ENCODE assay signal across 16 cellular contexts in genomic region chr11:120197254-120197891, GRCh38. TPM values are rescaled to one million over a fixed set of nuclear protein-coding genes. Genes with fewer than 3 reads are reported as not detected.
A peak's percentile ranks its signal among the peaks of the same experiment; 100 is the strongest.
DNase-seq lines count a peak whose midpoint lies in the region; ATAC-seq, FAIRE-seq and TF ChIP-seq lines count a peak whose summit lies in the region.
"Had no signal": no experiment of that assay in that cellular context is flagged by ENCODE, and none has a peak within 500 bp of the region (broad histone marks: within the 10 kb centered on the region; RNA-seq: fewer than 3 reads in every experiment).

No MANE protein-coding gene starts in this region.

- ATAC-seq in HepG2: peak; percentile 63
- ATAC-seq in GM19324 (IDR thresholded peaks at IDR 0.05; ENCODE audit: low FRiP score, unreplicated experiment): no peak
- no peak for ATAC-seq in GM18519 (IDR thresholded peaks at IDR 0.05; ENCODE audit: low FRiP score, unreplicated experiment)
- ATAC-seq: activated CD8-positive, alpha-beta T cell treated with anti-CD3 and anti-CD28 coated beads, Interleukin-2, amount 10 ng/mL, durations not matched to agents 7 days and 5 days; stimulated activated effector memory CD8-positive, alpha-beta T cell treated with anti-CD3 and anti-CD28 coated beads, Interleukin-12 subunit alpha, Interleukin-12 subunit beta, amount 100 ng/mL, for 72 hours had no signal

- no peaks in the 10 kb centered on the region for H3K36me3 Mint-ChIP-seq in H9 (ENCODE audit: insufficient read depth in 1 of 3, low read depth in 3 of 3)
- H3K36me3 Mint-ChIP-seq: stimulated activated effector memory CD8-positive, alpha-beta T cell treated with anti-CD3 and anti-CD28 coated beads, Interleukin-12 subunit alpha, Interleukin-12 subunit beta, amount 100 ng/mL, for 72 hours had no signal

- no peak for FAIRE-seq in HepG2 (lab: Jason Lieb, UNC)
- FAIRE-seq: endothelial cell of umbilical vein, G401.6 had no signal

- no peak overlapping the region for H4K8ac ChIP-seq in H9 (replicated peaks; ENCODE audit: insufficient read length, low read depth, low read length)

- H3K9ac ChIP-seq in H9 (ENCODE audit: extremely low read depth, insufficient read length, low read length) (no peak overlapping the region), duodenal mucosa (ENCODE audit: low read depth in 1 of 2, low read length in 2 of 2) (peak overlapping the region in 1 of 2 donors; percentile 17), HepG2 (ENCODE audit: insufficient read depth, low read depth, low read length) (peak overlapping the region; percentile 41)

- no peak for TF ChIP-seq CTCF in H9 (conservative IDR thresholded peaks at IDR 0.05)
- no peak for TF ChIP-seq CTCF in HepG2 (CRISPR knock-in tag; IDR thresholded peaks at IDR 0.05)
- TF ChIP-seq CTCF in suprapubic skin (IDR thresholded peaks at IDR 0.05): no peak

- TF ChIP-seq EP300 in HepG2 (IDR thresholded peaks at IDR 0.05; ENCODE audit: low read depth in 2 of 2, low read length in 2 of 2): no peak
- no peak for TF ChIP-seq EP300 in HepG2 (CRISPR knock-in tag; IDR thresholded peaks at IDR 0.05; ENCODE audit: borderline replicate concordance)
- TF ChIP-seq EP300 in suprapubic skin (IDR thresholded peaks at IDR 0.05): no peak

- no peak for TF ChIP-seq POLR2A in HepG2 (IDR thresholded peaks at IDR 0.05; ENCODE audit: insufficient read depth in 1 of 2, low read depth in 2 of 2, low read length in 2 of 2)
- no peak for TF ChIP-seq POLR2A in suprapubic skin (IDR thresholded peaks at IDR 0.05)

- no peak overlapping the region for H2AK5ac ChIP-seq in H9 (ENCODE audit: insufficient read length, low read length)

- no peaks in the 10 kb centered on the region for H3K79me2 ChIP-seq in H9 (ENCODE audit: insufficient read depth, low read length)
- H3K79me2 ChIP-seq in HepG2 (ENCODE audit: insufficient read depth, low read length): no peaks in the 10 kb centered on the region

- no peak overlapping the region for H3T11ph ChIP-seq in H9 (ENCODE audit: low read length)

- no peak overlapping the region for H3K27ac Mint-ChIP-seq in H9
- H3K27ac Mint-ChIP-seq: activated CD8-positive, alpha-beta T cell treated with anti-CD3 and anti-CD28 coated beads, Interleukin-2, amount 10 ng/mL, durations not matched to agents 7 days and 5 days; CD4-positive, alpha-beta T cell; stimulated activated effector memory CD8-positive, alpha-beta T cell treated with anti-CD3 and anti-CD28 coated beads, Interleukin-12 subunit alpha, Interleukin-12 subunit beta, amount 100 ng/mL, for 72 hours had no signal

- no peak overlapping the region for H3K4me2 ChIP-seq in H9 (ENCODE audit: insufficient read depth, insufficient read length, low read length)
- peak overlapping the region; percentile 84 for H3K4me2 ChIP-seq in HepG2 (ENCODE audit: low read depth, low read length)

- intact Hi-C loops in HepG2 (cut with micrococcal nuclease; ENCODE audit: unreplicated experiment): no loop called here

- TF ChIP-seq RAD21 in HepG2 (CRISPR knock-in tag; IDR thresholded peaks at IDR 0.05): no peak

- H3K4me1 Mint-ChIP-seq in H9: peaks cover 39 to 58% of the 10 kb centered on the region in 2 experiments
- H3K4me1 Mint-ChIP-seq: stimulated activated effector memory CD8-positive, alpha-beta T cell treated with anti-CD3 and anti-CD28 coated beads, Interleukin-12 subunit alpha, Interleukin-12 subunit beta, amount 100 ng/mL, for 72 hours had no signal

- no TSS peak for BruUV-seq in HepG2 (replicated peaks; lab: Mats Ljungman, UMichigan)

- H2BK120ac ChIP-seq in H9 (ENCODE audit: low read depth, low read length, poor library complexity, severe bottlenecking): no peak overlapping the region

- H2BK5ac ChIP-seq in H9 (ENCODE audit: insufficient read length, low read length): no peak overlapping the region

- no peak overlapping the region for H4K91ac ChIP-seq in H9 (ENCODE audit: insufficient read length, low read depth, low read length)

- H3K79me1 ChIP-seq in H9 (ENCODE audit: insufficient read depth, low read depth, low read length, poor library complexity, severe bottlenecking): no peaks in the 10 kb centered on the region

- H4K5ac ChIP-seq in H9 (ENCODE audit: insufficient read length, low read depth, low read length): no peak overlapping the region

- no peak overlapping the region for H3K23ac ChIP-seq in H9 (ENCODE audit: insufficient read length, low read depth, low read length)

- CTCF ChIA-PET in HepG2 (lab: Yijun Ruan, JAX; ENCODE audit: low intra/inter-chr PET ratio, low total read pairs): no interaction called here

- H3K4me1 ChIP-seq in H9 (ENCODE audit: insufficient read depth, low read length) (no peaks in the 10 kb centered on the region), duodenal mucosa (ENCODE audit: control insufficient read depth in 1 of 2, insufficient read depth in 2 of 2, low read length in 2 of 2) (peaks cover 65 to 76% of the 10 kb centered on the region in 2 donors), HepG2 (ENCODE audit: insufficient read depth, low read length) (peaks cover 97% of the 10 kb centered on the region), suprapubic skin (peaks cover 27% of the 10 kb centered on the region)

- H2BK15ac ChIP-seq in H9 (ENCODE audit: low read depth, low read length): no peak overlapping the region

- H3K23me2 ChIP-seq in H9 (ENCODE audit: insufficient read length, low read depth, low read length, poor library complexity, severe bottlenecking): no peaks in the 10 kb centered on the region

- no CpG with 5 or more reads among the region's 14 CpGs for WGBS in H9 (ENCODE audit: extremely low coverage, insufficient read length, low lambda C conversion rate)
- 6% methylated on average over 9 of the region's 14 CpGs for WGBS in HepG2 (ENCODE audit: low lambda C conversion rate)
- 58% methylated on average over 13 of the region's 14 CpGs for WGBS in suprapubic skin

- in situ Hi-C loops in HepG2 (cut with HindIII; ENCODE audit: extremely low pct_ligation_motif_present, low pct_unique_long_range_greater_than_20kb): no loop called here

- no peak overlapping the region for H3K27ac ChIP-seq in H9 (ENCODE audit: insufficient read length, low read depth, low read length)
- peak overlapping the region; percentile 33 for H3K27ac ChIP-seq in duodenal mucosa (ENCODE audit: low read depth, low read length)
- H3K27ac ChIP-seq in HepG2 (ENCODE audit: extremely low read length, insufficient read depth, low read length): peak overlapping the region; percentile 77
- H3K27ac ChIP-seq in suprapubic skin: peak overlapping the region; percentile 36

- H3K18ac ChIP-seq in H9 (ENCODE audit: insufficient read length, low read depth, low read length): no peak overlapping the region

- H3K14ac ChIP-seq in H9 (ENCODE audit: insufficient read depth, low read length): no peak overlapping the region

- DNase-seq in H9 (peak; percentile 56), HepG2 (ENCODE audit: low spot score) (peak; percentile 66), suprapubic skin (ENCODE audit: low spot score in 2 of 2) (no peak), AML-193 (lab: John Stamatoyannopoulos, UW) (no peak)
- DNase-seq: activated CD8-positive, alpha-beta T cell treated with anti-CD3 and anti-CD28 coated beads, Interleukin-2, amount 10 ng/mL, durations not matched to agents 7 days and 5 days; activated effector memory CD4-positive, alpha-beta T cell treated with anti-CD3 and anti-CD28 coated beads, Interleukin-2, amount 50 U/mL, for 16 hours; CD4-positive, alpha-beta T cell; MM.1S; stimulated activated CD4-positive, alpha-beta T cell treated with anti-CD3 and anti-CD28 coated beads, Interleukin-2, amount 100 ng/mL, for 48 hours had no signal

- POLR2A ChIA-PET in HepG2 (lab: Yijun Ruan, JAX): interaction anchor here (1.0 to 4.6 kb wide), 7 partner anchors 11 to 29 kb away, joined by 3 to 160 read pairs (median 4); partner anchors contain the start of gene OAF

- no peaks in the 10 kb centered on the region for H4K20me1 ChIP-seq in H9 (ENCODE audit: control insufficient read depth, insufficient read depth, insufficient read length)
- no peaks in the 10 kb centered on the region for H4K20me1 ChIP-seq in HepG2 (ENCODE audit: insufficient read depth, low read length)

- peak overlapping the region in 1 of 2 experiments; percentile 34; a peak in 2 of 5 replicates for H3K4me3 Mint-ChIP-seq in H9
- H3K4me3 Mint-ChIP-seq: activated CD8-positive, alpha-beta T cell treated with anti-CD3 and anti-CD28 coated beads, Interleukin-2, amount 10 ng/mL, durations not matched to agents 7 days and 5 days; CD4-positive, alpha-beta T cell; stimulated activated effector memory CD8-positive, alpha-beta T cell treated with anti-CD3 and anti-CD28 coated beads, Interleukin-12 subunit alpha, Interleukin-12 subunit beta, amount 100 ng/mL, for 72 hours had no signal

- no peak overlapping the region for H3K4ac ChIP-seq in H9 (ENCODE audit: low read depth, low read length)

- H2BK20ac ChIP-seq in H9 (ENCODE audit: low read depth, low read length, poor library complexity, severe bottlenecking): no peak overlapping the region

- H3K9me3 ChIP-seq in H9 (ENCODE audit: control insufficient read depth, low read depth, low read length): no peaks in the 10 kb centered on the region
- no peaks in the 10 kb centered on the region for H3K9me3 ChIP-seq in duodenal mucosa (ENCODE audit: control insufficient read depth in 1 of 2, low read length in 2 of 2)
- H3K9me3 ChIP-seq in HepG2 (ENCODE audit: low read length): no peaks in the 10 kb centered on the region
- no peaks in the 10 kb centered on the region for H3K9me3 ChIP-seq in suprapubic skin

- H3K56ac ChIP-seq in H9 (ENCODE audit: insufficient read length, low read depth, low read length): no peak overlapping the region

- H2AFZ ChIP-seq in H9 (ENCODE audit: low read length): no peak overlapping the region
- H2AFZ ChIP-seq in HepG2 (ENCODE audit: low read length): no peak overlapping the region

- peaks cover 0 to 3% of the 10 kb centered on the region in 2 experiments; a peak in 1 of 5 replicates for H3K9me3 Mint-ChIP-seq in H9
- H3K9me3 Mint-ChIP-seq: CD4-positive, alpha-beta T cell; stimulated activated effector memory CD8-positive, alpha-beta T cell treated with anti-CD3 and anti-CD28 coated beads, Interleukin-12 subunit alpha, Interleukin-12 subunit beta, amount 100 ng/mL, for 72 hours had no signal

- H3K27me3 ChIP-seq in H9 (ENCODE audit: insufficient read depth, low read length) (peaks cover 24% of the 10 kb centered on the region; the same call in 1 of the 2 replicates), duodenal mucosa (ENCODE audit: control insufficient read depth in 1 of 2, insufficient read depth in 2 of 2, low read length in 2 of 2) (no peaks in the 10 kb centered on the region), HepG2 (ENCODE audit: control insufficient read depth in 1 of 2, insufficient read depth in 2 of 2, low read length in 2 of 2) (no peaks in the 10 kb centered on the region), suprapubic skin (no peaks in the 10 kb centered on the region)

- H2BK12ac ChIP-seq in H9 (ENCODE audit: insufficient read length, low read depth, low read length): no peak overlapping the region

- H3K27me3 Mint-ChIP-seq in H9 (ENCODE audit: low read depth): peaks cover 96% of the 10 kb centered on the region

- no peak overlapping the region for H3K4me3 ChIP-seq in duodenal mucosa (ENCODE audit: low read depth in 1 of 2, low read length in 2 of 2)
- H3K4me3 ChIP-seq in HepG2 (replicated peaks in 1 of 3; ENCODE audit: insufficient read depth in 1 of 3, low read depth in 2 of 3, low read length in 3 of 3): peak overlapping the region; percentile 28 to 58 (median 34); a peak in 5 of 6 replicates
- no peak overlapping the region for H3K4me3 ChIP-seq in suprapubic skin

- no peaks in the 10 kb centered on the region for H3K36me3 ChIP-seq in duodenal mucosa (ENCODE audit: control insufficient read depth in 1 of 2, insufficient read depth in 2 of 2, low read length in 2 of 2)
- H3K36me3 ChIP-seq in HepG2 (replicated peaks in 1 of 2; ENCODE audit: control insufficient read depth in 1 of 2, insufficient read depth in 2 of 2, low read length in 2 of 2): no peaks in the 10 kb centered on the region
- H3K36me3 ChIP-seq in suprapubic skin: no peaks in the 10 kb centered on the region

RNA-seq across cellular contexts. Expression of gene OAF, which starts 13.5 kb away (rescaled TPM):
- total RNA-seq in H9 (2021): 1.1 and 1.6 TPM in 2 replicates
- total RNA-seq in HepG2 (2016; rRNA removed; fragmentation: Illumina TruSeq; extraction: Trizol): 37.5 and 63.7 TPM in 2 replicates
- 67.5 and 74.8 TPM in 2 replicates for total RNA-seq in HepG2 (2016; cell fraction: cytosol; rRNA removed; fragmentation: Illumina TruSeq; extraction: Trizol; ENCODE audit: low read depth)
- total RNA-seq in HepG2 (2016; cell fraction: insoluble cytoplasmic fraction; rRNA removed; fragmentation: Illumina TruSeq; extraction: Trizol): 30.7 and 64.6 TPM in 2 replicates
- total RNA-seq in HepG2 (2016; cell fraction: membrane; rRNA removed; fragmentation: Illumina TruSeq; extraction: Trizol): 118 and 139 TPM in 2 replicates
- total RNA-seq in HepG2 (2016; cell fraction: nucleus; rRNA removed; fragmentation: Illumina TruSeq; extraction: Trizol): 44.9 and 59.4 TPM in 2 replicates
- polyA plus RNA-seq in HepG2 (2011; rRNA removed): 92.9 and 94.6 TPM in 2 replicates
- 77.3 and 145 TPM in 2 replicates for polyA plus RNA-seq in HepG2 (2011; cell fraction: cytosol; rRNA removed)
- 93.1 and 106 TPM in 2 replicates for polyA plus RNA-seq in HepG2 (2011; cell fraction: nucleus; rRNA removed)
- polyA plus RNA-seq in HepG2 (2012): 22.4 and 31.8 TPM in 2 replicates
- 159 and 175 TPM in 2 replicates for polyA plus RNA-seq in HepG2 (2016; cell fraction: cytosol; fragmentation: Illumina TruSeq; extraction: Trizol; ENCODE audit: low read depth)
- 64.4 and 78.3 TPM in 2 replicates for polyA plus RNA-seq in HepG2 (2016; cell fraction: insoluble cytoplasmic fraction; fragmentation: Illumina TruSeq; extraction: Trizol; ENCODE audit: low read depth)
- 207 and 216 TPM in 2 replicates for polyA plus RNA-seq in HepG2 (2016; cell fraction: membrane; fragmentation: Illumina TruSeq; extraction: Trizol; ENCODE audit: low read depth)
- 162 and 173 TPM in 2 replicates for polyA plus RNA-seq in HepG2 (2016; cell fraction: nucleus; fragmentation: Illumina TruSeq; extraction: Trizol; ENCODE audit: insufficient read depth, low read depth)
- 19.0 and 113 TPM in 2 replicates for polyA minus RNA-seq in HepG2 (2011; rRNA and poly(A)+ RNA removed; ENCODE audit: low replicate concordance)
- 47.6 and 70.8 TPM in 2 replicates for polyA minus RNA-seq in HepG2 (2011; cell fraction: cytosol; rRNA and poly(A)+ RNA removed)
- 28.5 and 32.1 TPM in 2 replicates for polyA minus RNA-seq in HepG2 (2011; cell fraction: nucleus; rRNA and poly(A)+ RNA removed)
- total RNA-seq in suprapubic skin: 10 to 100 TPM in 3 of 4 donors, 1 to 10 TPM in 1; 5.0 to 13.0 (median 10.8) TPM

RNA-seq across cellular contexts. Expression of gene POU2F3, which starts 42.6 kb away (rescaled TPM):
- 1.1 and 1.3 TPM in 2 replicates for total RNA-seq in H9 (2021)
- not detected in 2 replicates for total RNA-seq in HepG2 (2016; rRNA removed; fragmentation: Illumina TruSeq; extraction: Trizol)
- not detected in 2 replicates for total RNA-seq in HepG2 (2016; cell fraction: cytosol; rRNA removed; fragmentation: Illumina TruSeq; extraction: Trizol; ENCODE audit: low read depth)
- not detected in 2 replicates for total RNA-seq in HepG2 (2016; cell fraction: insoluble cytoplasmic fraction; rRNA removed; fragmentation: Illumina TruSeq; extraction: Trizol)
- total RNA-seq in HepG2 (2016; cell fraction: membrane; rRNA removed; fragmentation: Illumina TruSeq; extraction: Trizol): not detected in 2 replicates
- total RNA-seq in HepG2 (2016; cell fraction: nucleus; rRNA removed; fragmentation: Illumina TruSeq; extraction: Trizol): not detected in 2 replicates
- polyA plus RNA-seq in HepG2 (2011; rRNA removed): not detected in 2 replicates
- not detected in 2 replicates for polyA plus RNA-seq in HepG2 (2011; cell fraction: cytosol; rRNA removed)
- polyA plus RNA-seq in HepG2 (2011; cell fraction: nucleus; rRNA removed): not detected in 2 replicates
- not detected in 2 replicates for polyA plus RNA-seq in HepG2 (2012)
- polyA plus RNA-seq in HepG2 (2016; cell fraction: cytosol; fragmentation: Illumina TruSeq; extraction: Trizol; ENCODE audit: low read depth): not detected in 2 replicates
- not detected in 2 replicates for polyA plus RNA-seq in HepG2 (2016; cell fraction: insoluble cytoplasmic fraction; fragmentation: Illumina TruSeq; extraction: Trizol; ENCODE audit: low read depth)
- not detected in 2 replicates for polyA plus RNA-seq in HepG2 (2016; cell fraction: membrane; fragmentation: Illumina TruSeq; extraction: Trizol; ENCODE audit: low read depth)
- polyA plus RNA-seq in HepG2 (2016; cell fraction: nucleus; fragmentation: Illumina TruSeq; extraction: Trizol; ENCODE audit: insufficient read depth, low read depth): not detected in 2 replicates
- polyA minus RNA-seq in HepG2 (2011; rRNA and poly(A)+ RNA removed; ENCODE audit: low replicate concordance): 0.30 TPM in 1 of 2 replicates, not detected in the other
- not detected in 2 replicates for polyA minus RNA-seq in HepG2 (2011; cell fraction: cytosol; rRNA and poly(A)+ RNA removed)
- polyA minus RNA-seq in HepG2 (2011; cell fraction: nucleus; rRNA and poly(A)+ RNA removed): not detected in 2 replicates
- total RNA-seq in suprapubic skin: 100 to 1,000 TPM in 2 of 4 donors, 10 to 100 TPM in 2; 58.2 to 219 (median 105) TPM
- total RNA-seq: activated CD8-positive, alpha-beta T cell treated with anti-CD3 and anti-CD28 coated beads, Interleukin-2, amount 10 ng/mL, durations not matched to agents 7 days and 5 days; CD4-positive, alpha-beta T cell; endothelial cell of umbilical vein had no signal

RNA-seq across cellular contexts. Expression of gene TRIM29, which starts 59.5 kb away (rescaled TPM):
- total RNA-seq in H9 (2021): not detected in 2 replicates
- total RNA-seq in HepG2 (2016; rRNA removed; fragmentation: Illumina TruSeq; extraction: Trizol): 0.84 and 0.86 TPM in 2 replicates
- not detected in 2 replicates for total RNA-seq in HepG2 (2016; cell fraction: cytosol; rRNA removed; fragmentation: Illumina TruSeq; extraction: Trizol; ENCODE audit: low read depth)
- total RNA-seq in HepG2 (2016; cell fraction: insoluble cytoplasmic fraction; rRNA removed; fragmentation: Illumina TruSeq; extraction: Trizol): 0.58 and 0.74 TPM in 2 replicates
- 0.62 and 0.72 TPM in 2 replicates for total RNA-seq in HepG2 (2016; cell fraction: membrane; rRNA removed; fragmentation: Illumina TruSeq; extraction: Trizol)
- total RNA-seq in HepG2 (2016; cell fraction: nucleus; rRNA removed; fragmentation: Illumina TruSeq; extraction: Trizol): 1.7 and 2.0 TPM in 2 replicates
- polyA plus RNA-seq in HepG2 (2011; rRNA removed): 0.86 and 1.2 TPM in 2 replicates
- 0.78 and 0.83 TPM in 2 replicates for polyA plus RNA-seq in HepG2 (2011; cell fraction: cytosol; rRNA removed)
- 2.2 and 4.0 TPM in 2 replicates for polyA plus RNA-seq in HepG2 (2011; cell fraction: nucleus; rRNA removed)
- 0.47 and 0.95 TPM in 2 replicates for polyA plus RNA-seq in HepG2 (2012)
- 0.41 and 0.44 TPM in 2 replicates for polyA plus RNA-seq in HepG2 (2016; cell fraction: cytosol; fragmentation: Illumina TruSeq; extraction: Trizol; ENCODE audit: low read depth)
- 0.74 and 0.80 TPM in 2 replicates for polyA plus RNA-seq in HepG2 (2016; cell fraction: insoluble cytoplasmic fraction; fragmentation: Illumina TruSeq; extraction: Trizol; ENCODE audit: low read depth)
- 0.31 and 0.92 TPM in 2 replicates for polyA plus RNA-seq in HepG2 (2016; cell fraction: membrane; fragmentation: Illumina TruSeq; extraction: Trizol; ENCODE audit: low read depth)
- polyA plus RNA-seq in HepG2 (2016; cell fraction: nucleus; fragmentation: Illumina TruSeq; extraction: Trizol; ENCODE audit: insufficient read depth, low read depth): 0.56 and 0.81 TPM in 2 replicates
- 14.4 and 285 TPM in 2 replicates for polyA minus RNA-seq in HepG2 (2011; rRNA and poly(A)+ RNA removed; ENCODE audit: low replicate concordance)
- 1.2 and 2.0 TPM in 2 replicates for polyA minus RNA-seq in HepG2 (2011; cell fraction: cytosol; rRNA and poly(A)+ RNA removed)
- 6.6 and 14.2 TPM in 2 replicates for polyA minus RNA-seq in HepG2 (2011; cell fraction: nucleus; rRNA and poly(A)+ RNA removed)
- total RNA-seq in suprapubic skin: 1,000 to 10,000 TPM; 1,248 to 1,527 (median 1,455) TPM
- total RNA-seq: activated CD8-positive, alpha-beta T cell treated with anti-CD3 and anti-CD28 coated beads, Interleukin-2, amount 10 ng/mL, durations not matched to agents 7 days and 5 days; CD4-positive, alpha-beta T cell; endothelial cell of umbilical vein; lung microvascular endothelial cell had no signal
- polyA plus RNA-seq: endothelial cell of umbilical vein had no signal

Comparison
In these comparisons a context has a peak if more than half of its experiments do, and no peak if none do; other contexts are left out.
1. DNase-seq: peak in H9 (single experiment) and HepG2 (single experiment); none in suprapubic skin (0 of 2) and AML-193 (0 of 2).
2. H3K4me3 ChIP-seq: peak in HepG2 (3 of 3); none in duodenal mucosa (0 of 2) and suprapubic skin (single experiment).
3. RNA of gene POU2F3, which starts 42.6 kb away (total RNA-seq): 58.2 to 219 TPM in suprapubic skin; 1.1 to 1.3 TPM in H9 and not detected in HepG2; every median in the first group is over 10 times any median in the second.
4. RNA of gene TRIM29, which starts 59.5 kb away (total RNA-seq): 1,248 to 1,527 TPM in suprapubic skin; 0.58 to 2.0 TPM in HepG2 and not detected in H9; every median in the first group is over 100 times any median in the second.